8 cellular contexts compared by ENCODE assay signal in genomic region chr17:76558210-76559095, GRCh38. TPM values are rescaled to one million over a fixed set of nuclear protein-coding genes. Genes with fewer than 3 reads are reported as not detected.
DNase-seq lines count a peak whose midpoint lies in the region; ATAC-seq and TF ChIP-seq lines count a peak whose summit lies in the region.

No MANE protein-coding gene starts in this region.

- no peaks in the 10 kb centered on the region for H3K27me3 Mint-ChIP-seq in activated CD4-positive, alpha-beta T cell treated with anti-CD3 and anti-CD28 coated beads, Interleukin-2, amount 10 ng/mL, durations not matched to agents 24 days and 14 days

- TF ChIP-seq CTCF in lower leg skin (IDR thresholded peaks at IDR 0.05) (no peak), tibial nerve (IDR thresholded peaks at IDR 0.05) (peak; percentile 35 to 47 (median 42))

- H3K36me3 Mint-ChIP-seq in activated CD4-positive, alpha-beta T cell treated with anti-CD3 and anti-CD28 coated beads, Interleukin-2, amount 10 ng/mL, durations not matched to agents 24 days and 14 days (ENCODE audit: low read depth): peaks cover 52% of the 10 kb centered on the region

- peaks cover 0 to 9% (median 0%) of the 10 kb centered on the region in 3 donors for H3K36me3 ChIP-seq in tibial nerve

- H3K27me3 ChIP-seq in tibial nerve: no peaks in the 10 kb centered on the region

- DNase-seq in activated CD4-positive, alpha-beta T cell treated with anti-CD3 and anti-CD28 coated beads, Interleukin-2, amount 10 ng/mL, durations not matched to agents 24 days and 14 days: peak; percentile 72
- no peak for DNase-seq in activated CD4-positive, alpha-beta T cell treated with anti-CD3 and anti-CD28 coated beads, Interleukin-2, amount 50 U/mL, for 4 hours
- DNase-seq in NCI-H345 treated with DMSO at 0.1 percent for 48 hours (lab: John Stamatoyannopoulos, UW; ENCODE audit: unreplicated experiment) (peak; percentile 36), caudate nucleus (lab: John Stamatoyannopoulos, UW) (peak in 7 of 61 donors; percentile 8 to 44 (median 23)), lower leg skin (ENCODE audit: low spot score in 2 of 2) (no peak), tibial nerve (ENCODE audit: low spot score in 2 of 2) (no peak), GOT3 (lab: John Stamatoyannopoulos, UW) (no peak)

- 1% methylated on average over 14 of the region's 14 CpGs for WGBS in lower leg skin, 2 donors
- WGBS in tibial nerve, 2 donors: 0% methylated on average over 14 of the region's 14 CpGs

- peak overlapping the region; percentile 98 for H3K4me3 Mint-ChIP-seq in activated CD4-positive, alpha-beta T cell treated with anti-CD3 and anti-CD28 coated beads, Interleukin-2, amount 10 ng/mL, durations not matched to agents 24 days and 14 days

- ATAC-seq in GM18870 (IDR thresholded peaks at IDR 0.05; ENCODE audit: unreplicated experiment): no peak

- H3K4me1 ChIP-seq in tibial nerve: peaks cover 0 to 71% (median 35%) of the 10 kb centered on the region in 4 donors

- intact Hi-C loops in activated CD4-positive, alpha-beta T cell treated with anti-CD3 and anti-CD28 coated beads, Interleukin-2, amount 10 ng/mL, durations not matched to agents 24 days and 14 days (cut with micrococcal nuclease): loop anchor here (1.0 to 5.0 kb wide), 2 partner anchors 66 to 179 kb away; partner anchors contain the start of genes MFSD11 and SRSF2
- intact Hi-C loops in lower leg skin (cut with DNase I; ENCODE audit: low total_unique reads): no loop called here

- no peaks in the 10 kb centered on the region for H3K9me3 ChIP-seq in tibial nerve

- TF ChIP-seq POLR2A in lower leg skin (IDR thresholded peaks at IDR 0.05) (no peak), tibial nerve (IDR thresholded peaks at IDR 0.05) (no peak)

- H3K27ac Mint-ChIP-seq in activated CD4-positive, alpha-beta T cell treated with anti-CD3 and anti-CD28 coated beads, Interleukin-2, amount 10 ng/mL, durations not matched to agents 24 days and 14 days: peak overlapping the region; percentile 97

- no peaks in the 10 kb centered on the region for H3K9me3 Mint-ChIP-seq in activated CD4-positive, alpha-beta T cell treated with anti-CD3 and anti-CD28 coated beads, Interleukin-2, amount 10 ng/mL, durations not matched to agents 24 days and 14 days

- no peak for TF ChIP-seq EP300 in tibial nerve (IDR thresholded peaks at IDR 0.05)

- H3K4me3 ChIP-seq in lower leg skin (ENCODE audit: low read depth, poor library complexity, severe bottlenecking) (peak overlapping the region; percentile 78), tibial nerve (peak overlapping the region; percentile 52 to 85 (median 74))

- peaks cover 52% of the 10 kb centered on the region for H3K4me1 Mint-ChIP-seq in activated CD4-positive, alpha-beta T cell treated with anti-CD3 and anti-CD28 coated beads, Interleukin-2, amount 10 ng/mL, durations not matched to agents 24 days and 14 days

- H3K27ac ChIP-seq in caudate nucleus (ENCODE audit: low read depth, low read length) (peak overlapping the region; percentile 48), tibial nerve (peak overlapping the region; percentile 77 to 95 (median 84))

RNA-seq across cellular contexts. Expression of gene PRCD, which starts 18.6 kb away (rescaled TPM):
- total RNA-seq in activated CD4-positive, alpha-beta T cell treated with anti-CD3 and anti-CD28 coated beads, Interleukin-2, amount 10 ng/mL, durations not matched to agents 24 days and 14 days: not detected in 2 replicates
- 1 to 10 TPM in 3 of 4 donors, under 1 TPM in 1; 0.42 to 7.5 (median 4.0) TPM for total RNA-seq in lower leg skin
- 10 to 100 TPM in 3 of 4 donors, 1 to 10 TPM in 1; 6.6 to 23.5 (median 14.1) TPM for total RNA-seq in tibial nerve

RNA-seq across cellular contexts. Expression of gene CYGB, which starts 20.9 kb away (rescaled TPM):
- total RNA-seq in activated CD4-positive, alpha-beta T cell treated with anti-CD3 and anti-CD28 coated beads, Interleukin-2, amount 10 ng/mL, durations not matched to agents 24 days and 14 days: not detected in 2 replicates
- 10 to 100 TPM in 3 of 4 donors, 1 to 10 TPM in 1; 9.7 to 14.4 (median 10.7) TPM for total RNA-seq in lower leg skin
- total RNA-seq in tibial nerve: 10 to 100 TPM; 40.2 to 59.2 (median 48.8) TPM

RNA-seq across cellular contexts. Expression of gene ST6GALNAC2, which starts 27.2 kb away (rescaled TPM):
- total RNA-seq in activated CD4-positive, alpha-beta T cell treated with anti-CD3 and anti-CD28 coated beads, Interleukin-2, amount 10 ng/mL, durations not matched to agents 24 days and 14 days: not detected in 2 replicates
- total RNA-seq in lower leg skin (100 to 1,000 TPM in 1 of 4 donors, 10 to 100 TPM in 3; 64.8 to 101 (median 76.5) TPM), tibial nerve (100 to 1,000 TPM in 1 of 4 donors, 10 to 100 TPM in 3; 58.5 to 128 (median 69.1) TPM)

RNA-seq across cellular contexts. Expression of gene RHBDF2, which starts 57.2 kb away (rescaled TPM):
- 45.4 and 54.5 TPM in 2 replicates for total RNA-seq in activated CD4-positive, alpha-beta T cell treated with anti-CD3 and anti-CD28 coated beads, Interleukin-2, amount 10 ng/mL, durations not matched to agents 24 days and 14 days
- total RNA-seq in lower leg skin: 10 to 100 TPM; 53.7 to 76.1 (median 62.6) TPM
- 10 to 100 TPM; 33.1 to 99.0 (median 73.5) TPM for total RNA-seq in tibial nerve

Comparison
In these comparisons a context has a peak if more than half of its experiments do, and no peak if none do; other contexts are left out.
1. DNase-seq: peak in activated CD4-positive, alpha-beta T cell treated with anti-CD3 and anti-CD28 coated beads, Interleukin-2, amount 10 ng/mL, durations not matched to agents 24 days and 14 days (single experiment) and NCI-H345 treated with DMSO at 0.1 percent for 48 hours (single experiment); none in activated CD4-positive, alpha-beta T cell treated with anti-CD3 and anti-CD28 coated beads, Interleukin-2, amount 50 U/mL, for 4 hours (0 of 2), lower leg skin (0 of 2), tibial nerve (0 of 2) and GOT3 (single experiment).
2. CTCF ChIP-seq: peak in tibial nerve (5 of 5); none in lower leg skin (0 of 3).
3. RNA of gene ST6GALNAC2, which starts 27.2 kb away (total RNA-seq): 64.8 to 101 TPM in lower leg skin and 58.5 to 128 TPM in tibial nerve; not detected in activated CD4-positive, alpha-beta T cell treated with anti-CD3 and anti-CD28 coated beads, Interleukin-2, amount 10 ng/mL, durations not matched to agents 24 days and 14 days; every median in the first group is over 10 times any median in the second.